ENCODE assay signal across 15 cellular contexts in the genomic region with DNA sequence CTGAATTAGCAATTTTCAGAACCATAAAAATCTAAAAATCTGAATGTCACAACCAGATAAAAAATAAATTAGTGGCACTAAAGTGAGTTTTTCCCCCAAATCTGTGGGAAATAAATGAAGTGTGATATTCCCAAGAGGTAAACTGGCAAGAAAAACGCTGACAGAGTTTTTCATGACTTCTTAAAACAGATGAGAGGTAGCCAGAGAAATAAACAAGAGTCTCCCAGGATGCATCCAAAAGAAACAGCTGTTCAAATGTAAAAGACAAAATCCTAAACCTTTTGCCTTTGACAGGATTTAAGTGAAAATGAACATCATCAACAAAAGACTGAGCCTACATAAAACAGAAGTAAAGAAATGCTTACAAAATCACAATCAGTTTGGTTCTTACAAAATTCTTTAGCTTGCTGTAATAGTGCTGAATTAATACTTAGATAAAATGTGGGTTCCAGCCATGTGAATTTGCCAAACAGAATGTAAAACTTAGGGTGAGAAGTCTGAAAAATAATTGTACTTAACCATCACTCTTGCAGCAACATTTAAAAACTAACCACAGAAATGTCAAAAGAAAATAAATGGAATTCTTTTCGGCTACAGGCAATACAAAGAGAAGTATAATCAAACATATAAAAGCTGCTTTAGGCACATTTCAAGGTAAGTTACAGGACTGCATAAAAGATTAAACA.
A peak's percentile ranks its signal among the peaks of the same experiment; 100 is the strongest.
DNase-seq lines count a peak whose midpoint lies in the region; ATAC-seq, FAIRE-seq and TF ChIP-seq lines count a peak whose summit lies in the region.
"Had no signal": no experiment of that assay in that cellular context is flagged by ENCODE, and none has a peak within 500 bp of the region (broad histone marks: within the 10 kb centered on the region; RNA-seq: fewer than 3 reads in every experiment).

No MANE protein-coding gene starts in this region.

- H4K20me1 ChIP-seq in SK-N-SH (ENCODE audit: insufficient read depth) = peaks cover 20% of the 10 kb centered on the region; the same call in 1 of the 2 replicates
- H4K20me1 ChIP-seq in K562 (replicated peaks; ENCODE audit: control insufficient read depth, insufficient read depth, low read length) = no peaks in the 10 kb centered on the region

- H3K4me1 ChIP-seq in SK-N-SH (ENCODE audit: control insufficient read depth in 1 of 2, insufficient read depth in 2 of 2, low read depth in 1 of 2, low read length in 1 of 2) (peaks cover 11 to 29% of the 10 kb centered on the region in 2 experiments), K562 (replicated peaks in 1 of 2; ENCODE audit: control insufficient read depth in 2 of 2, insufficient read depth in 2 of 2, low read length in 2 of 2) (no peaks in the 10 kb centered on the region)

- peaks cover 9% of the 10 kb centered on the region for H3F3A ChIP-seq in SK-N-SH (replicated peaks; ENCODE audit: insufficient read depth)

- BruUV-seq in K562 (replicated peaks; lab: Mats Ljungman, UMichigan) = no TSS peak

- no peaks in the 10 kb centered on the region for H3K27me3 ChIP-seq in SK-N-SH (ENCODE audit: insufficient read depth)
- no peaks in the 10 kb centered on the region for H3K27me3 ChIP-seq in K562 (ENCODE audit: control insufficient read depth in 2 of 2, insufficient read depth in 2 of 2, low read length in 2 of 2)
- H3K27me3 ChIP-seq: heart right ventricle had no signal

- in situ Hi-C loops in K562 (cut with MboI) = no loop called here

- POLR2A ChIA-PET in SK-N-SH (lab: Yijun Ruan, JAX) = no interaction called here
- POLR2A ChIA-PET in K562 (lab: Yijun Ruan, JAX) = interaction anchor here (1.3 to 3.2 kb wide), 2 partner anchors 11 to 21 kb away, joined by 3 to 22 read pairs; no protein-coding TSS in a partner anchor

- H3K9me3 ChIP-seq in SK-N-SH (no peaks in the 10 kb centered on the region), K562 (replicated peaks; ENCODE audit: control insufficient read depth, insufficient read depth, low read depth, low read length) (no peaks in the 10 kb centered on the region)
- H3K9me3 ChIP-seq: heart right ventricle had no signal

- H3K4me2 ChIP-seq in SK-N-SH (peak overlapping the region; percentile 38; the same call in 1 of the 2 replicates), K562 (ENCODE audit: insufficient read depth, low read length) (no peak overlapping the region)

- H3K27ac ChIP-seq in SK-N-SH (ENCODE audit: low read depth in 2 of 2, low read length in 1 of 2) = peak overlapping the region in 1 of 2 experiments; percentile 56; a peak in 2 of 4 replicates
- H3K27ac ChIP-seq in K562 (ENCODE audit: extremely low read depth, low read depth, low read length) = no peak overlapping the region

- H3K4me3 ChIP-seq in SK-N-SH (ENCODE audit: low read depth in 2 of 2, low read length in 1 of 2) = no peak overlapping the region
- no peak overlapping the region for H3K4me3 ChIP-seq in K562
- H3K4me3 ChIP-seq: heart right ventricle had no signal

- no peak overlapping the region for H2AFZ ChIP-seq in SK-N-SH (ENCODE audit: low read depth)
- H2AFZ ChIP-seq in K562 (ENCODE audit: low read depth, low read length) = no peak overlapping the region

- intact Hi-C loops in K562 (cut with micrococcal nuclease) = no loop called here

- no peak for ATAC-seq in SK-N-SH treated with all-trans-retinoic acid at 6 μM for 48 hours
- no peak for ATAC-seq in K562
- ATAC-seq in GM21515 (IDR thresholded peaks at IDR 0.05; ENCODE audit: unreplicated experiment) = no peak
- ATAC-seq: heart right ventricle had no signal

- TF ChIP-seq POLR2A in K562 (conservative IDR thresholded peaks at IDR 0.05) = no peak

- no peak for DNase-seq in SK-N-SH
- no peak for DNase-seq in K562 (ENCODE audit: extremely low read depth in 1 of 4, low spot score in 3 of 4)
- peak; percentile 52 for DNase-seq in kidney glomerular epithelial cell (lab: John Stamatoyannopoulos, UW)
- DNase-seq in NCI-H82 (lab: John Stamatoyannopoulos, UW) = no peak
- DNase-seq in frontal cortex (ENCODE audit: low spot score in 2 of 2) = no peak
- no peak for DNase-seq in NOMO-1 treated with DMSO at 0.1 percent for 48 hours (lab: John Stamatoyannopoulos, UW; ENCODE audit: unreplicated experiment)
- DNase-seq: 8988T; activated CD8-positive, alpha-beta memory T cell treated with anti-CD3 and anti-CD28 coated beads, Interleukin-2, amount 50 U/mL, for 48 hours; activated naive CD4-positive, alpha-beta T cell treated with anti-CD3 and anti-CD28 coated beads, Interleukin-2, amount 10 ng/mL, durations not matched to agents 7 days and 5 days; GF-D8; heart right ventricle; midbrain had no signal

- TF ChIP-seq RAD21 in SK-N-SH (IDR thresholded peaks at IDR 0.05; ENCODE audit: low read length) (no peak), K562 (CRISPR knock-in tag; conservative IDR thresholded peaks at IDR 0.05 in 1 of 2, IDR thresholded peaks at IDR 0.05 in 1 of 2) (no peak)

- no peak for TF ChIP-seq CTCF in SK-N-SH (IDR thresholded peaks at IDR 0.05)
- TF ChIP-seq CTCF in K562 (IDR thresholded peaks at IDR 0.05 in 2 of 3, conservative IDR thresholded peaks at IDR 0.05 in 1 of 3; ENCODE audit: insufficient read depth in 2 of 3, low read depth in 1 of 3, low read length in 3 of 3) = no peak

- peak overlapping the region; percentile 6; the same call in 1 of the 2 replicates for H3K9ac ChIP-seq in SK-N-SH
- no peak overlapping the region for H3K9ac ChIP-seq in K562 (ENCODE audit: insufficient read depth in 1 of 2, low read depth in 2 of 2, low read length in 2 of 2)

- H3K36me3 ChIP-seq in SK-N-SH (replicated peaks in 1 of 2; ENCODE audit: control insufficient read depth in 1 of 2, insufficient read depth in 2 of 2, low read length in 1 of 2) (peaks cover 0 to 4% of the 10 kb centered on the region in 2 experiments), K562 (ENCODE audit: control insufficient read depth, insufficient read depth, low read length) (no peaks in the 10 kb centered on the region)

- H3K79me2 ChIP-seq in SK-N-SH (ENCODE audit: insufficient read depth) (peaks cover 62% of the 10 kb centered on the region), K562 (ENCODE audit: control insufficient read depth, insufficient read depth, low read length) (no peaks in the 10 kb centered on the region)

- H3K9me2 ChIP-seq in SK-N-SH = no peaks in the 10 kb centered on the region

- CTCF ChIA-PET in SK-N-SH (lab: Yijun Ruan, JAX) = interaction anchor here (1.2 to 1.3 kb wide), 2 partner anchors 152 to 346 kb away, joined by 4 read pairs; no protein-coding TSS in a partner anchor
- CTCF ChIA-PET in K562 (lab: Yijun Ruan, JAX; ENCODE audit: low intra/inter-chr PET ratio) = no interaction called here

- WGBS in SK-N-SH (ENCODE audit: low lambda C conversion rate) = 79% methylated on average over 2 of the region's 2 CpGs
- 48% methylated on average over 2 of the region's 2 CpGs for WGBS in K562 (ENCODE audit: insufficient coverage, low coverage, missing lambda C conversion rate)

- no peak for FAIRE-seq in K562 (lab: Jason Lieb, UNC)
- no peak for FAIRE-seq in frontal cortex (lab: Jason Lieb, UNC)
- FAIRE-seq: GM19239 had no signal

- no peak for TF ChIP-seq EP300 in SK-N-SH (IDR thresholded peaks at IDR 0.05; ENCODE audit: borderline replicate concordance in 1 of 2, low read depth in 1 of 2, low read length in 1 of 2)
- no peak for TF ChIP-seq EP300 in K562 (IDR thresholded peaks at IDR 0.05; ENCODE audit: low read length)

- H3K9me1 ChIP-seq in K562 (ENCODE audit: control insufficient read depth, insufficient read depth, low read length) = no peaks in the 10 kb centered on the region

TF ChIP-seq in SK-N-SH, 30 proteins besides CTCF, POLR2A, EP300 and RAD21:
- TF ChIP-seq CHD2 (IDR thresholded peaks at IDR 0.05; ENCODE audit: low read length, partially characterized antibody) = no peak
- no peak for TF ChIP-seq SIN3A (IDR thresholded peaks at IDR 0.05; ENCODE audit: borderline replicate concordance, low read depth, low read length)
- no peak for TF ChIP-seq MEF2A (IDR thresholded peaks at IDR 0.05; ENCODE audit: borderline replicate concordance, low read depth)
- no peak for TF ChIP-seq TCF12 (IDR thresholded peaks at IDR 0.05)
- TF ChIP-seq FOSL2 (IDR thresholded peaks at IDR 0.05; ENCODE audit: borderline replicate concordance, low read depth) = no peak

TF ChIP-seq in SK-N-SH treated with all-trans-retinoic acid at 6 μM for 48 hours, 23 proteins besides CTCF, POLR2A, EP300 and RAD21 (continues in another document):
- TF ChIP-seq ZFP3 (CRISPR knock-in tag; IDR thresholded peaks at IDR 0.05) (no peak), ARNTL (CRISPR knock-in tag; IDR thresholded peaks at IDR 0.05; ENCODE audit: borderline replicate concordance, low read depth) (no peak), PATZ1 (CRISPR knock-in tag; IDR thresholded peaks at IDR 0.05; ENCODE audit: borderline replicate concordance) (no peak)

TF ChIP-seq in K562, 482 proteins besides CTCF, POLR2A, EP300 and RAD21 (continues in another document):
- peak; percentile 24; the same call in 1 of the 2 replicates for TF ChIP-seq MAFG (tag; conservative IDR thresholded peaks at IDR 0.05)
- TF ChIP-seq C11orf30 (IDR thresholded peaks at IDR 0.05; ENCODE audit: low read depth) = peak; percentile 56
- no peak for TF ChIP-seq CREBBP (IDR thresholded peaks at IDR 0.05; ENCODE audit: low read depth, low read length)
- TF ChIP-seq ZNF696 (CRISPR knock-in tag; conservative IDR thresholded peaks at IDR 0.05) = no peak
- TF ChIP-seq ZNF197 (CRISPR knock-in tag; IDR thresholded peaks at IDR 0.05; ENCODE audit: low read depth) = no peak
- no peak for TF ChIP-seq FOXK2 (conservative IDR thresholded peaks at IDR 0.05 in 1 of 2, IDR thresholded peaks at IDR 0.05 in 1 of 2; ENCODE audit: low read depth in 2 of 2)
